ENCODE assay signal across 10 cellular contexts in genomic region chr11:112613051-112613972, GRCh38.
DNase-seq lines count a peak whose midpoint lies in the region; ATAC-seq, FAIRE-seq and TF ChIP-seq lines count a peak whose summit lies in the region.
"Had no signal": no experiment of that assay in that cellular context is flagged by ENCODE, and none has a peak within 500 bp of the region (broad histone marks: within the 10 kb centered on the region; RNA-seq: fewer than 3 reads in every experiment).

No MANE protein-coding gene starts in this region.

- TF ChIP-seq EP300 in A549 (IDR thresholded peaks at IDR 0.05) (no peak), tibial nerve (IDR thresholded peaks at IDR 0.05) (no peak)

- CTCF ChIA-PET in A549 (lab: Yijun Ruan, JAX): no interaction called here

- H3K27me3 ChIP-seq in SJCRH30 (no peaks in the 10 kb centered on the region), tibial nerve (no peaks in the 10 kb centered on the region)

- DNase-seq in A549 (ENCODE audit: low read depth in 1 of 2, low spot score in 1 of 2) (no peak), HTR-8/SVneo (ENCODE audit: insufficient read length, low spot score) (peak; percentile 62), SJCRH30 (peak; percentile 23 to 59), islet precursor cell (peak; percentile 60), tibial nerve (ENCODE audit: low spot score in 2 of 2) (no peak), globus pallidus (ENCODE audit: low spot score) (no peak)
- no peak for DNase-seq in activated naive CD4-positive, alpha-beta T cell treated with Interleukin-2 at 50 U/mL for 16 hours
- DNase-seq: WERI-Rb-1 had no signal

- no peak for TF ChIP-seq CTCF in A549 (IDR thresholded peaks at IDR 0.05)
- no peak for TF ChIP-seq CTCF in tibial nerve (IDR thresholded peaks at IDR 0.05)

- no peak overlapping the region for H3K27ac ChIP-seq in A549
- peak overlapping the region; percentile 68 for H3K27ac ChIP-seq in SJCRH30
- no peak overlapping the region for H3K27ac ChIP-seq in tibial nerve
- H3K27ac ChIP-seq: C4-2B, WERI-Rb-1 had no signal

- ATAC-seq in A549 (peak; percentile 23 to 68; a peak in 3 of 6 replicates), GM18858 (IDR thresholded peaks at IDR 0.05; ENCODE audit: unreplicated experiment) (no peak)

- FAIRE-seq in A549 (lab: Jason Lieb, UNC) (no peak), HTR-8/SVneo (lab: Jason Lieb, UNC) (peak; percentile 69)

- H3K4me2 ChIP-seq in A549: peak overlapping the region; percentile 12; the same call in 1 of the 3 replicates

- POLR2A ChIA-PET in A549 (lab: Yijun Ruan, JAX): no interaction called here

- WGBS in A549 (ENCODE audit: missing lambda C conversion rate): 13% methylated on average over 8 of the region's 8 CpGs
- 52 to 55% methylated on average over 8 of the region's 8 CpGs for WGBS in tibial nerve, 2 donors

- TF ChIP-seq RAD21 in A549 (conservative IDR thresholded peaks at IDR 0.05 in 1 of 2, IDR thresholded peaks at IDR 0.05 in 1 of 2): no peak

- no peak for TF ChIP-seq POLR2A in A549 (IDR thresholded peaks at IDR 0.05; ENCODE audit: low read length)
- TF ChIP-seq POLR2A in tibial nerve (IDR thresholded peaks at IDR 0.05): no peak

- H3K9me3 ChIP-seq in A549 (no peaks in the 10 kb centered on the region), SJCRH30 (replicated peaks) (no peaks in the 10 kb centered on the region), tibial nerve (no peaks in the 10 kb centered on the region)

- H3K4me3 ChIP-seq in A549 (no peak overlapping the region), SJCRH30 (no peak overlapping the region), tibial nerve (no peak overlapping the region)

- no peaks in the 10 kb centered on the region for H3K36me3 ChIP-seq in SJCRH30
- no peaks in the 10 kb centered on the region for H3K36me3 ChIP-seq in tibial nerve
- H3K36me3 ChIP-seq: WERI-Rb-1 had no signal

- H3K4me1 ChIP-seq in A549 (peaks cover 6% of the 10 kb centered on the region; the same call in 2 of the 3 replicates), SJCRH30 (peaks cover 27% of the 10 kb centered on the region), tibial nerve (peaks cover 0 to 27% (median 4%) of the 10 kb centered on the region in 4 donors)

TF ChIP-seq in A549, 52 proteins besides CTCF, POLR2A, EP300 and RAD21:
- TF ChIP-seq EHMT2 (IDR thresholded peaks at IDR 0.05; ENCODE audit: low read depth) (no peak), NFE2L2 (conservative IDR thresholded peaks at IDR 0.05; ENCODE audit: low read length) (no peak), RARB (CRISPR knock-in tag; IDR thresholded peaks at IDR 0.05) (no peak), HDAC2 (IDR thresholded peaks at IDR 0.05) (no peak), PHF8 (IDR thresholded peaks at IDR 0.05; ENCODE audit: borderline replicate concordance, low read depth) (no peak), PBX3 (IDR thresholded peaks at IDR 0.05) (no peak), HES2 (IDR thresholded peaks at IDR 0.05) (no peak), JUN (IDR thresholded peaks at IDR 0.05) (no peak)

Comparison
In these comparisons a context has a peak if more than half of its experiments do, and no peak if none do; other contexts are left out.
1. DNase-seq: peak in HTR-8/SVneo (single experiment), SJCRH30 (2 of 2) and islet precursor cell (single experiment); none in A549 (0 of 2), tibial nerve (0 of 2), activated naive CD4-positive, alpha-beta T cell treated with Interleukin-2 at 50 U/mL for 16 hours (single experiment) and globus pallidus (single experiment).